ENCODE assay signal across 27 cellular contexts in the genomic region with DNA sequence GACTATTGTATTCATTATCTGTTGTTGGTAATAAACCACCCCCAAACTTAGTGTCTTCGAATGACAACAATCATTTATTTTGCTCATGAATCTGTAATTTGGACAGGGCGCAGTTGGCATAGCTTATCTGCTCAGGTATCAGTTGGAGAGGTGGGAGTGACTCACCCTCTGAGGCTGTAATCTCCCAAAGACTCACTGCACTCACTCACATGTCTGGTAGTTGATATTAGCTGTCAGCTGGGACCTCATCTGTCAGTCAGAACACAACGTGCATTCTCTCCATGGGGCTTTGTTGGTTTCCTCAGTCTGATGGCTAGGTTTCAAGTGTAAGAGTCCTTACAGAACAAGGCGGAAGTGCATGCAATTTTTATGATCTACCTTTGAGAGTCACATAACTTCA.
"Had no signal": no experiment of that assay in that cellular context is flagged by ENCODE, and none has a peak within 500 bp of the region (broad histone marks: within the 10 kb centered on the region; RNA-seq: fewer than 3 reads in every experiment).

No MANE protein-coding gene starts in this region.

- H3K27me3 ChIP-seq: esophagus squamous epithelium, left lung, right atrium auricular region, tibial nerve, upper lobe of left lung had no signal

- ATAC-seq: left cardiac atrium; left lung; naive thymus-derived CD8-positive, alpha-beta T cell; sciatic nerve; stimulated activated naive CD8-positive, alpha-beta T cell treated with anti-CD3 and anti-CD28 coated beads, Interleukin-15, amount 100 ng/mL, for 72 hours had no signal

- H3K4me2 ChIP-seq: smooth muscle cell had no signal

- H3K9me3 ChIP-seq: prostate gland, thoracic aorta had no signal

- DNase-seq: dermis blood vessel endothelial cell; effector memory CD4-positive, alpha-beta T cell; erythroblast; esophagus squamous epithelium; hypothalamus; kidney; left cardiac atrium; left lung; mesendoderm; midbrain; naive thymus-derived CD8-positive, alpha-beta T cell; nephron progenitor cell; nucleus accumbens; stimulated activated CD4-positive, alpha-beta T cell treated with anti-CD3 and anti-CD28 coated beads, Interleukin-12 subunit alpha, Interleukin-12 subunit beta, amount 100 ng/mL, for 4 hours; stimulated activated CD4-positive, alpha-beta T cell treated with anti-CD3 and anti-CD28 coated beads, Interleukin-1b, Interleukin-23, amount 100 ng/mL, for 48 hours; stimulated activated CD4-positive, alpha-beta T cell treated with anti-CD3 and anti-CD28 coated beads, Interleukin-4, amount 100 ng/mL, for 1 hour; stimulated activated CD8-positive, alpha-beta memory T cell treated with anti-CD3 and anti-CD28 coated beads, Interleukin-4, amount 100 ng/mL, for 48 hours; stimulated activated naive CD4-positive, alpha-beta T cell; stimulated activated naive CD8-positive, alpha-beta T cell treated with anti-CD3 and anti-CD28 coated beads, Interleukin-15, amount 100 ng/mL, for 72 hours; upper lobe of left lung had no signal

- H3K4me1 ChIP-seq: esophagus squamous epithelium, left lung, prostate gland, right atrium auricular region, tibial nerve, upper lobe of left lung had no signal

- H3K27ac ChIP-seq: coronary artery, esophagus squamous epithelium, left lung, prostate gland, right atrium auricular region, thoracic aorta, tibial nerve, upper lobe of left lung had no signal

- H3K36me3 ChIP-seq: esophagus squamous epithelium, left lung, prostate gland, right atrium auricular region, thoracic aorta, tibial nerve, upper lobe of left lung had no signal

- H3K4me3 ChIP-seq: coronary artery, esophagus squamous epithelium, left lung, prostate gland, right atrium auricular region, smooth muscle cell, thoracic aorta, tibial nerve, upper lobe of left lung had no signal
